In the genomic region with DNA sequence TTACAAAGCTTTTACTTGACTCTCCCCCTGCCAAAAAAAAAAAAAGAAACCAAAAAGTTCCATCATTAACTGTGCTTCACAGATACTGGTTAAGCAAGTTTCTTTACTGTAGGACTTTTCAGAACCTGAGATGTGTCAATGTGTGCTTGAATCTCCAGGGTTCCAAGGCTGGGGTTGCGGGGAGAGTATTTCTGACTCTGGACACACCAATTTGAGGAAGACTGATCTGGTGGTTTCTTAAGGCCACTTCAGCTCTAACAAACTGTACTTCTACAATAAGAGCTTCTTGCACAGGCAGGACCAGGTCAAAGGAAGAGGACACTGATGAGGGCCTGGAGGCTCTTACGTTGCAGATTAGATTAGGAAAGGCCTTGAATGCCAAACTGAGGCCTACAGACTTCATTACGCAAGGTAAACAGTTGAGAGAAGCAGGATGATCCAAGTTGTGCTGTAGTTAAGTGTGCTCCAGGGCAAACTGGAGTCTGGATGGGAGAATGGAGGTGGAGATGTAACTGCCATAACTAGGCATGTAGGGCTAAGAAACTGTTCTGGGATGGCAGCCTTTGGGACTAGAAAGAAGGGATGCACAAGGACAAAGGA, we compare ENCODE assay signal across 2 cellular contexts.
TF ChIP-seq lines count a peak whose summit lies in the region.

No MANE protein-coding gene starts in this region.

TF ChIP-seq in GM23338, 12 proteins besides CTCF, POLR2A, EP300 and RAD21 (continues in another document):
- TF ChIP-seq NANOG (IDR thresholded peaks at IDR 0.05; ENCODE audit: borderline replicate concordance) (no peak), ZNF114 (CRISPR knock-in tag; IDR thresholded peaks at IDR 0.05) (no peak), JUNB (IDR thresholded peaks at IDR 0.05; ENCODE audit: unreplicated experiment) (no peak), EZH2 (IDR thresholded peaks at IDR 0.05; ENCODE audit: low read depth, unreplicated experiment) (no peak), CREB1 (CRISPR knock-in tag; IDR thresholded peaks at IDR 0.05; ENCODE audit: low read depth) (no peak), STAT1 (IDR thresholded peaks at IDR 0.05; ENCODE audit: unreplicated experiment) (no peak)
- TF ChIP-seq, protein P1, sequence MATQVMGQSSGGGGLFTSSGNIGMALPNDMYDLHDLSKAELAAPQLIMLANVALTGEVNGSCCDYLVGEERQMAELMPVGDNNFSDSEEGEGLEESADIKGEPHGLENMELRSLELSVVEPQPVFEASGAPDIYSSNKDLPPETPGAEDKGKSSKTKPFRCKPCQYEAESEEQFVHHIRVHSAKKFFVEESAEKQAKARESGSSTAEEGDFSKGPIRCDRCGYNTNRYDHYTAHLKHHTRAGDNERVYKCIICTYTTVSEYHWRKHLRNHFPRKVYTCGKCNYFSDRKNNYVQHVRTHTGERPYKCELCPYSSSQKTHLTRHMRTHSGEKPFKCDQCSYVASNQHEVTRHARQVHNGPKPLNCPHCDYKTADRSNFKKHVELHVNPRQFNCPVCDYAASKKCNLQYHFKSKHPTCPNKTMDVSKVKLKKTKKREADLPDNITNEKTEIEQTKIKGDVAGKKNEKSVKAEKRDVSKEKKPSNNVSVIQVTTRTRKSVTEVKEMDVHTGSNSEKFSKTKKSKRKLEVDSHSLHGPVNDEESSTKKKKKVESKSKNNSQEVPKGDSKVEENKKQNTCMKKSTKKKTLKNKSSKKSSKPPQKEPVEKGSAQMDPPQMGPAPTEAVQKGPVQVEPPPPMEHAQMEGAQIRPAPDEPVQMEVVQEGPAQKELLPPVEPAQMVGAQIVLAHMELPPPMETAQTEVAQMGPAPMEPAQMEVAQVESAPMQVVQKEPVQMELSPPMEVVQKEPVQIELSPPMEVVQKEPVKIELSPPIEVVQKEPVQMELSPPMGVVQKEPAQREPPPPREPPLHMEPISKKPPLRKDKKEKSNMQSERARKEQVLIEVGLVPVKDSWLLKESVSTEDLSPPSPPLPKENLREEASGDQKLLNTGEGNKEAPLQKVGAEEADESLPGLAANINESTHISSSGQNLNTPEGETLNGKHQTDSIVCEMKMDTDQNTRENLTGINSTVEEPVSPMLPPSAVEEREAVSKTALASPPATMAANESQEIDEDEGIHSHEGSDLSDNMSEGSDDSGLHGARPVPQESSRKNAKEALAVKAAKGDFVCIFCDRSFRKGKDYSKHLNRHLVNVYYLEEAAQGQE (IDR thresholded peaks at IDR 0.05; ENCODE audit: unreplicated experiment), result no peak
- TF ChIP-seq, protein P2, sequence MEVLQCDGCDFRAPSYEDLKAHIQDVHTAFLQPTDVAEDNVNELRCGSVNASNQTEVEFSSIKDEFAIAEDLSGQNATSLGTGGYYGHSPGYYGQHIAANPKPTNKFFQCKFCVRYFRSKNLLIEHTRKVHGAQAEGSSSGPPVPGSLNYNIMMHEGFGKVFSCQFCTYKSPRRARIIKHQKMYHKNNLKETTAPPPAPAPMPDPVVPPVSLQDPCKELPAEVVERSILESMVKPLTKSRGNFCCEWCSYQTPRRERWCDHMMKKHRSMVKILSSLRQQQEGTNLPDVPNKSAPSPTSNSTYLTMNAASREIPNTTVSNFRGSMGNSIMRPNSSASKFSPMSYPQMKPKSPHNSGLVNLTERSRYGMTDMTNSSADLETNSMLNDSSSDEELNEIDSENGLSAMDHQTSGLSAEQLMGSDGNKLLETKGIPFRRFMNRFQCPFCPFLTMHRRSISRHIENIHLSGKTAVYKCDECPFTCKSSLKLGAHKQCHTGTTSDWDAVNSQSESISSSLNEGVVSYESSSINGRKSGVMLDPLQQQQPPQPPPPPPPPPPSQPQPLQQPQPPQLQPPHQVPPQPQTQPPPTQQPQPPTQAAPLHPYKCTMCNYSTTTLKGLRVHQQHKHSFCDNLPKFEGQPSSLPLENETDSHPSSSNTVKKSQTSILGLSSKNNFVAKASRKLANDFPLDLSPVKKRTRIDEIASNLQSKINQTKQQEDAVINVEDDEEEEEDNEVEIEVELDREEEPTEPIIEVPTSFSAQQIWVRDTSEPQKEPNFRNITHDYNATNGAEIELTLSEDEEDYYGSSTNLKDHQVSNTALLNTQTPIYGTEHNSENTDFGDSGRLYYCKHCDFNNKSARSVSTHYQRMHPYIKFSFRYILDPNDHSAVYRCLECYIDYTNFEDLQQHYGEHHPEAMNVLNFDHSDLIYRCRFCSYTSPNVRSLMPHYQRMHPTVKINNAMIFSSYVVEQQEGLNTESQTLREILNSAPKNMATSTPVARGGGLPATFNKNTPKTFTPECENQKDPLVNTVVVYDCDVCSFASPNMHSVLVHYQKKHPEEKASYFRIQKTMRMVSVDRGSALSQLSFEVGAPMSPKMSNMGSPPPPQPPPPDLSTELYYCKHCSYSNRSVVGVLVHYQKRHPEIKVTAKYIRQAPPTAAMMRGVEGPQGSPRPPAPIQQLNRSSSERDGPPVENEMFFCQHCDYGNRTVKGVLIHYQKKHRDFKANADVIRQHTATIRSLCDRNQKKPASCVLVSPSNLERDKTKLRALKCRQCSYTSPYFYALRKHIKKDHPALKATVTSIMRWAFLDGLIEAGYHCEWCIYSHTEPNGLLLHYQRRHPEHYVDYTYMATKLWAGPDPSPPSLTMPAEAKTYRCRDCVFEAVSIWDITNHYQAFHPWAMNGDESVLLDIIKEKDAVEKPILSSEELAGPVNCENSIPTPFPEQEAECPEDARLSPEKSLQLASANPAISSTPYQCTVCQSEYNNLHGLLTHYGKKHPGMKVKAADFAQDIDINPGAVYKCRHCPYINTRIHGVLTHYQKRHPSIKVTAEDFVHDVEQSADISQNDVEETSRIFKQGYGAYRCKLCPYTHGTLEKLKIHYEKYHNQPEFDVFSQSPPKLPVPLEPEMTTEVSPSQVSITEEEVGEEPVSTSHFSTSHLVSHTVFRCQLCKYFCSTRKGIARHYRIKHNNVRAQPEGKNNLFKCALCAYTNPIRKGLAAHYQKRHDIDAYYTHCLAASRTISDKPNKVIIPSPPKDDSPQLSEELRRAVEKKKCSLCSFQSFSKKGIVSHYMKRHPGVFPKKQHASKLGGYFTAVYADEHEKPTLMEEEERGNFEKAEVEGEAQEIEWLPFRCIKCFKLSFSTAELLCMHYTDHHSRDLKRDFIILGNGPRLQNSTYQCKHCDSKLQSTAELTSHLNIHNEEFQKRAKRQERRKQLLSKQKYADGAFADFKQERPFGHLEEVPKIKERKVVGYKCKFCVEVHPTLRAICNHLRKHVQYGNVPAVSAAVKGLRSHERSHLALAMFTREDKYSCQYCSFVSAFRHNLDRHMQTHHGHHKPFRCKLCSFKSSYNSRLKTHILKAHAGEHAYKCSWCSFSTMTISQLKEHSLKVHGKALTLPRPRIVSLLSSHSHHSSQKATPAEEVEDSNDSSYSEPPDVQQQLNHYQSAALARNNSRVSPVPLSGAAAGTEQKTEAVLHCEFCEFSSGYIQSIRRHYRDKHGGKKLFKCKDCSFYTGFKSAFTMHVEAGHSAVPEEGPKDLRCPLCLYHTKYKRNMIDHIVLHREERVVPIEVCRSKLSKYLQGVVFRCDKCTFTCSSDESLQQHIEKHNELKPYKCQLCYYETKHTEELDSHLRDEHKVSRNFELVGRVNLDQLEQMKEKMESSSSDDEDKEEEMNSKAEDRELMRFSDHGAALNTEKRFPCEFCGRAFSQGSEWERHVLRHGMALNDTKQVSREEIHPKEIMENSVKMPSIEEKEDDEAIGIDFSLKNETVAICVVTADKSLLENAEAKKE (CRISPR knock-in tag; IDR thresholded peaks at IDR 0.05), result no peak
- TF ChIP-seq, protein P3, sequence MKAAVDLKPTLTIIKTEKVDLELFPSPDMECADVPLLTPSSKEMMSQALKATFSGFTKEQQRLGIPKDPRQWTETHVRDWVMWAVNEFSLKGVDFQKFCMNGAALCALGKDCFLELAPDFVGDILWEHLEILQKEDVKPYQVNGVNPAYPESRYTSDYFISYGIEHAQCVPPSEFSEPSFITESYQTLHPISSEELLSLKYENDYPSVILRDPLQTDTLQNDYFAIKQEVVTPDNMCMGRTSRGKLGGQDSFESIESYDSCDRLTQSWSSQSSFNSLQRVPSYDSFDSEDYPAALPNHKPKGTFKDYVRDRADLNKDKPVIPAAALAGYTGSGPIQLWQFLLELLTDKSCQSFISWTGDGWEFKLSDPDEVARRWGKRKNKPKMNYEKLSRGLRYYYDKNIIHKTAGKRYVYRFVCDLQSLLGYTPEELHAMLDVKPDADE (IDR thresholded peaks at IDR 0.05), result no peak

TF ChIP-seq in K562, 482 proteins besides CTCF, POLR2A, EP300 and RAD21:
- TF ChIP-seq NONO (IDR thresholded peaks at IDR 0.05; ENCODE audit: low read depth in 2 of 2, low read length in 1 of 2) (no peak), JUN (IDR thresholded peaks at IDR 0.05; ENCODE audit: borderline replicate concordance, low read depth, low read length) (no peak), JUN (CRISPR knock-in tag; IDR thresholded peaks at IDR 0.05; ENCODE audit: borderline replicate concordance) (no peak), ZNF274 (IDR thresholded peaks at IDR 0.05; ENCODE audit: borderline replicate concordance, low read depth, low read length) (no peak), NRF1 (conservative IDR thresholded peaks at IDR 0.05 in 1 of 2, IDR thresholded peaks at IDR 0.05 in 1 of 2) (no peak), NCOA2 (IDR thresholded peaks at IDR 0.05; ENCODE audit: partially characterized antibody in 2 of 2) (no peak), ZNF785 (CRISPR knock-in tag; IDR thresholded peaks at IDR 0.05) (no peak), STAT5A (IDR thresholded peaks at IDR 0.05; ENCODE audit: borderline replicate concordance, low read length) (no peak), TAL1 (IDR thresholded peaks at IDR 0.05) (no peak), TOE1 (IDR thresholded peaks at IDR 0.05; ENCODE audit: borderline replicate concordance) (no peak), TOE1 (CRISPR knock-in tag; IDR thresholded peaks at IDR 0.05; ENCODE audit: borderline replicate concordance, low read depth) (no peak), SP2 (IDR thresholded peaks at IDR 0.05; ENCODE audit: extremely low read depth, low read depth, low read length, poor library complexity, severe bottlenecking) (no peak)
- TF ChIP-seq, protein P4, sequence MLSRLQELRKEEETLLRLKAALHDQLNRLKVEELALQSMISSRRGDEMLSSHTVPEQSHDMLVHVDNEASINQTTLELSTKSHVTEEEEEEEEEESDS (CRISPR knock-in tag; IDR thresholded peaks at IDR 0.05), result no peak
